In genomic region chr9:33391111-33391771, GRCh38 we compare ENCODE assay signal across 9 cellular contexts. TPM values are rescaled to one million over a fixed set of nuclear protein-coding genes. Genes with fewer than 3 reads are reported as not detected.
DNase-seq lines count a peak whose midpoint lies in the region; TF ChIP-seq lines count a peak whose summit lies in the region.
"Not testable (repeated sequence)": the region's sequence is repeated elsewhere in the genome, so short reads cannot be mapped to it uniquely, and the experiment has no call there.
"Had no signal": no experiment of that assay in that cellular context is flagged by ENCODE, and none has a peak within 500 bp of the region (broad histone marks: within the 10 kb centered on the region; RNA-seq: fewer than 3 reads in every experiment).

No MANE protein-coding gene starts in this region.

- H3K36me3 Mint-ChIP-seq in nephron progenitor cell (ENCODE audit: low read depth), result not testable (repeated sequence)

- H3K36me3 ChIP-seq in HAP-1 (replicated peaks); WERI-Rb-1; stomach: not testable (repeated sequence)

- not testable (repeated sequence) for TF ChIP-seq CTCF in AG09319 (IDR thresholded peaks at IDR 0.05; ENCODE audit: low read depth, low read length); WERI-Rb-1 (IDR thresholded peaks at IDR 0.05; ENCODE audit: low read depth, low read length); nephron progenitor cell (IDR thresholded peaks at IDR 0.05); stomach (IDR thresholded peaks at IDR 0.05)

- H3K4me3 Mint-ChIP-seq in nephron progenitor cell, result not testable (repeated sequence)

- not testable (repeated sequence) for H3K4me3 ChIP-seq in HAP-1; WERI-Rb-1 (ENCODE audit: low read depth, low read length)
- peak overlapping the region in 1 of 4 donors; percentile 3 for H3K4me3 ChIP-seq in stomach

- not testable (repeated sequence) for H3K27me3 ChIP-seq in HAP-1 (ENCODE audit: low read depth); WERI-Rb-1 (ENCODE audit: insufficient read depth, low read depth, severe bottlenecking); stomach

- peak overlapping the region; percentile 89 for H3K27ac Mint-ChIP-seq in nephron progenitor cell

- TF ChIP-seq EP300 in stomach (IDR thresholded peaks at IDR 0.05), result not testable (repeated sequence)

- not testable (repeated sequence) for H3K9me3 Mint-ChIP-seq in nephron progenitor cell

- peaks cover 13% of the 10 kb centered on the region for H3K27me3 Mint-ChIP-seq in nephron progenitor cell (ENCODE audit: low read depth, poor library complexity)

- peak; percentile 94 for DNase-seq in AG09319 (ENCODE audit: extremely low read depth, low read depth)
- DNase-seq in HAP-1 (ENCODE audit: low spot score in 2 of 2), result peak; percentile 20 to 70
- DNase-seq in NCI-H2196 (lab: John Stamatoyannopoulos, UW; ENCODE audit: unreplicated experiment), result peak; percentile 57
- DNase-seq in WERI-Rb-1, result peak; percentile 59
- DNase-seq in ecto neural progenitor cell (ENCODE audit: low spot score), result peak; percentile 68
- peak; percentile 67 for DNase-seq in hepatic stellate cell (ENCODE audit: low spot score)
- DNase-seq in nephron progenitor cell, result peak; percentile 61
- peak; percentile 73 for DNase-seq in stomach

- not testable (repeated sequence) for H3K4me1 ChIP-seq in HAP-1
- H3K4me1 ChIP-seq in stomach, result peaks cover 7 to 36% (median 22%) of the 10 kb centered on the region in 4 donors

- H3K9me3 ChIP-seq in HAP-1; WERI-Rb-1 (ENCODE audit: severe bottlenecking); stomach: not testable (repeated sequence)

- peaks cover 73% of the 10 kb centered on the region for H3K4me1 Mint-ChIP-seq in nephron progenitor cell

- intact Hi-C loops in stomach (cut with DNase I; ENCODE audit: low total_unique reads), result not testable (repeated sequence)

- H3K27ac ChIP-seq in WERI-Rb-1 (peak overlapping the region; percentile 53), stomach (peak overlapping the region; percentile 54 to 82 (median 77))

- WGBS in stomach, 5 donors, result 8 to 18% (median 11%) methylated on average over 7 to 9 of the region's 9 CpGs

- TF ChIP-seq POLR2A in stomach (IDR thresholded peaks at IDR 0.05), result not testable (repeated sequence)

- in situ Hi-C loops in HAP-1 (cut with MboI; ENCODE audit: low sequenced_read_pairs), result not testable (repeated sequence)

RNA-seq across cellular contexts. Expression of gene AQP7, which starts 11.1 kb away (rescaled TPM):
- 10 to 100 TPM in 1 of 5 donors, 1 to 10 TPM in 2, not detected in 2; 2.8 to 17.4 (median 3.9) TPM for total RNA-seq in stomach
- 1 to 10 TPM; 1.1 to 5.3 (median 1.5) TPM for polyA plus RNA-seq in stomach
- total RNA-seq: activated CD8-positive, alpha-beta T cell treated with anti-CD3 and anti-CD28 coated beads for 36 hours had no signal

RNA-seq across cellular contexts. Expression of gene AQP3, which starts 56.2 kb away (rescaled TPM):
- 10 to 100 TPM in 3 of 5 donors, 1 to 10 TPM in 2; 1.7 to 60.0 (median 11.4) TPM for total RNA-seq in stomach
- polyA plus RNA-seq in stomach, result 100 to 1,000 TPM in 1 of 3 donors, 10 to 100 TPM in 2; 10.8 to 319 (median 36.5) TPM
